In genomic region chr19:3407556-3408516, GRCh38 we compare ENCODE assay signal across 1 cellular context.
A peak's percentile ranks its signal among the peaks of the same experiment; 100 is the strongest.
TF ChIP-seq lines count a peak whose summit lies in the region.

No MANE protein-coding gene starts in this region.

TF ChIP-seq in HepG2, 621 proteins besides CTCF, POLR2A, EP300 and RAD21 (continues in another document):
- TF ChIP-seq MIXL1 (CRISPR knock-in tag; IDR thresholded peaks at IDR 0.05): 0 out of 2 replicates have a peak, but pooled peaks have one; percentile 18
- TF ChIP-seq ZNF788 (CRISPR knock-in tag; IDR thresholded peaks at IDR 0.05; ENCODE audit: borderline replicate concordance): 0 out of 2 replicates have a peak, but pooled peaks have one; percentile 20
- TF ChIP-seq ZMYM4 (CRISPR knock-in tag; IDR thresholded peaks at IDR 0.05): peak; percentile 17; the same call in 1 of the 2 replicates
- peak; percentile 34; the same call in 1 of the 2 replicates for TF ChIP-seq ARID4A (CRISPR knock-in tag; IDR thresholded peaks at IDR 0.05; ENCODE audit: borderline replicate concordance)
- peak; percentile 72 for TF ChIP-seq PRDM15 (CRISPR knock-in tag; IDR thresholded peaks at IDR 0.05)
- peak; percentile 3; the same call in 1 of the 2 replicates for TF ChIP-seq ZHX1 (CRISPR knock-in tag; IDR thresholded peaks at IDR 0.05; ENCODE audit: low read depth)
- no peak for TF ChIP-seq RBFOX2 (IDR thresholded peaks at IDR 0.05; ENCODE audit: low read depth, low read length)
- TF ChIP-seq ZNF101 (CRISPR knock-in tag; IDR thresholded peaks at IDR 0.05; ENCODE audit: borderline replicate concordance, low read depth): no peak
- no peak for TF ChIP-seq SATB2 (CRISPR knock-in tag; IDR thresholded peaks at IDR 0.05)
- TF ChIP-seq ZNF234 (CRISPR knock-in tag; conservative IDR thresholded peaks at IDR 0.05): no peak
- peak; percentile 51 for TF ChIP-seq HOXA3 (CRISPR knock-in tag; IDR thresholded peaks at IDR 0.05)
- no peak for TF ChIP-seq HCFC1 (IDR thresholded peaks at IDR 0.05; ENCODE audit: low read depth, low read length)
- TF ChIP-seq, protein P1, sequence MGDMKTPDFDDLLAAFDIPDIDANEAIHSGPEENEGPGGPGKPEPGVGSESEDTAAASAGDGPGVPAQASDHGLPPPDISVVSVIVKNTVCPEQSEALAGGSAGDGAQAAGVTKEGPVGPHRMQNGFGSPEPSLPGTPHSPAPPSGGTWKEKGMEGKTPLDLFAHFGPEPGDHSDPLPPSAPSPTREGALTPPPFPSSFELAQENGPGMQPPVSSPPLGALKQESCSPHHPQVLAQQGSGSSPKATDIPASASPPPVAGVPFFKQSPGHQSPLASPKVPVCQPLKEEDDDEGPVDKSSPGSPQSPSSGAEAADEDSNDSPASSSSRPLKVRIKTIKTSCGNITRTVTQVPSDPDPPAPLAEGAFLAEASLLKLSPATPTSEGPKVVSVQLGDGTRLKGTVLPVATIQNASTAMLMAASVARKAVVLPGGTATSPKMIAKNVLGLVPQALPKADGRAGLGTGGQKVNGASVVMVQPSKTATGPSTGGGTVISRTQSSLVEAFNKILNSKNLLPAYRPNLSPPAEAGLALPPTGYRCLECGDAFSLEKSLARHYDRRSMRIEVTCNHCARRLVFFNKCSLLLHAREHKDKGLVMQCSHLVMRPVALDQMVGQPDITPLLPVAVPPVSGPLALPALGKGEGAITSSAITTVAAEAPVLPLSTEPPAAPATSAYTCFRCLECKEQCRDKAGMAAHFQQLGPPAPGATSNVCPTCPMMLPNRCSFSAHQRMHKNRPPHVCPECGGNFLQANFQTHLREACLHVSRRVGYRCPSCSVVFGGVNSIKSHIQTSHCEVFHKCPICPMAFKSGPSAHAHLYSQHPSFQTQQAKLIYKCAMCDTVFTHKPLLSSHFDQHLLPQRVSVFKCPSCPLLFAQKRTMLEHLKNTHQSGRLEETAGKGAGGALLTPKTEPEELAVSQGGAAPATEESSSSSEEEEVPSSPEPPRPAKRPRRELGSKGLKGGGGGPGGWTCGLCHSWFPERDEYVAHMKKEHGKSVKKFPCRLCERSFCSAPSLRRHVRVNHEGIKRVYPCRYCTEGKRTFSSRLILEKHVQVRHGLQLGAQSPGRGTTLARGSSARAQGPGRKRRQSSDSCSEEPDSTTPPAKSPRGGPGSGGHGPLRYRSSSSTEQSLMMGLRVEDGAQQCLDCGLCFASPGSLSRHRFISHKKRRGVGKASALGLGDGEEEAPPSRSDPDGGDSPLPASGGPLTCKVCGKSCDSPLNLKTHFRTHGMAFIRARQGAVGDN (CRISPR knock-in tag; IDR thresholded peaks at IDR 0.05): peak; percentile 63
- TF ChIP-seq, protein P2, sequence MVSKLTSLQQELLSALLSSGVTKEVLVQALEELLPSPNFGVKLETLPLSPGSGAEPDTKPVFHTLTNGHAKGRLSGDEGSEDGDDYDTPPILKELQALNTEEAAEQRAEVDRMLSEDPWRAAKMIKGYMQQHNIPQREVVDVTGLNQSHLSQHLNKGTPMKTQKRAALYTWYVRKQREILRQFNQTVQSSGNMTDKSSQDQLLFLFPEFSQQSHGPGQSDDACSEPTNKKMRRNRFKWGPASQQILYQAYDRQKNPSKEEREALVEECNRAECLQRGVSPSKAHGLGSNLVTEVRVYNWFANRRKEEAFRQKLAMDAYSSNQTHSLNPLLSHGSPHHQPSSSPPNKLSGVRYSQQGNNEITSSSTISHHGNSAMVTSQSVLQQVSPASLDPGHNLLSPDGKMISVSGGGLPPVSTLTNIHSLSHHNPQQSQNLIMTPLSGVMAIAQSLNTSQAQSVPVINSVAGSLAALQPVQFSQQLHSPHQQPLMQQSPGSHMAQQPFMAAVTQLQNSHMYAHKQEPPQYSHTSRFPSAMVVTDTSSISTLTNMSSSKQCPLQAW (CRISPR knock-in tag; IDR thresholded peaks at IDR 0.05): 0 out of 2 replicates have a peak, but pooled peaks have one; percentile 4
- TF ChIP-seq ATF7-NPFF (CRISPR knock-in tag; IDR thresholded peaks at IDR 0.05; ENCODE audit: low read depth): peak; percentile 36; the same call in 1 of the 2 replicates
- no peak for TF ChIP-seq SMAD9 (CRISPR knock-in tag; IDR thresholded peaks at IDR 0.05)
- TF ChIP-seq MTA1 (CRISPR knock-in tag; IDR thresholded peaks at IDR 0.05; ENCODE audit: borderline replicate concordance): peak; percentile 58; the same call in 1 of the 2 replicates
- TF ChIP-seq ZNF10 (CRISPR knock-in tag; IDR thresholded peaks at IDR 0.05; ENCODE audit: borderline replicate concordance, low read depth): no peak
- TF ChIP-seq ZNF292 (CRISPR knock-in tag; IDR thresholded peaks at IDR 0.05; ENCODE audit: borderline replicate concordance, low read depth): 0 out of 2 replicates have a peak, but pooled peaks have one; percentile 24
- no peak for TF ChIP-seq LCORL (IDR thresholded peaks at IDR 0.05)
- peak; percentile 57 for TF ChIP-seq LCORL (CRISPR knock-in tag; IDR thresholded peaks at IDR 0.05)
- TF ChIP-seq, protein P3, sequence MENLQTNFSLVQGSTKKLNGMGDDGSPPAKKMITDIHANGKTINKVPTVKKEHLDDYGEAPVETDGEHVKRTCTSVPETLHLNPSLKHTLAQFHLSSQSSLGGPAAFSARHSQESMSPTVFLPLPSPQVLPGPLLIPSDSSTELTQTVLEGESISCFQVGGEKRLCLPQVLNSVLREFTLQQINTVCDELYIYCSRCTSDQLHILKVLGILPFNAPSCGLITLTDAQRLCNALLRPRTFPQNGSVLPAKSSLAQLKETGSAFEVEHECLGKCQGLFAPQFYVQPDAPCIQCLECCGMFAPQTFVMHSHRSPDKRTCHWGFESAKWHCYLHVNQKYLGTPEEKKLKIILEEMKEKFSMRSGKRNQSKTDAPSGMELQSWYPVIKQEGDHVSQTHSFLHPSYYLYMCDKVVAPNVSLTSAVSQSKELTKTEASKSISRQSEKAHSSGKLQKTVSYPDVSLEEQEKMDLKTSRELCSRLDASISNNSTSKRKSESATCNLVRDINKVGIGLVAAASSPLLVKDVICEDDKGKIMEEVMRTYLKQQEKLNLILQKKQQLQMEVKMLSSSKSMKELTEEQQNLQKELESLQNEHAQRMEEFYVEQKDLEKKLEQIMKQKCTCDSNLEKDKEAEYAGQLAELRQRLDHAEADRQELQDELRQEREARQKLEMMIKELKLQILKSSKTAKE (CRISPR knock-in tag; IDR thresholded peaks at IDR 0.05; ENCODE audit: borderline replicate concordance): peak; percentile 40; the same call in 1 of the 2 replicates
- no peak for TF ChIP-seq NR2F6 (IDR thresholded peaks at IDR 0.05)
- TF ChIP-seq NR2F6 (CRISPR knock-in tag; IDR thresholded peaks at IDR 0.05): 0 out of 2 replicates have a peak, but pooled peaks have one; percentile 18
- peak; percentile 44; the same call in 1 of the 2 replicates for TF ChIP-seq ZBTB4 (CRISPR knock-in tag; IDR thresholded peaks at IDR 0.05; ENCODE audit: borderline replicate concordance)
- peak; percentile 41; the same call in 1 of the 2 replicates for TF ChIP-seq SALL1 (CRISPR knock-in tag; IDR thresholded peaks at IDR 0.05)
- TF ChIP-seq NRL (CRISPR knock-in tag; IDR thresholded peaks at IDR 0.05; ENCODE audit: borderline replicate concordance): 0 out of 2 replicates have a peak, but pooled peaks have one; percentile 22
- TF ChIP-seq RXRB (CRISPR knock-in tag; IDR thresholded peaks at IDR 0.05; ENCODE audit: borderline replicate concordance): peak; percentile 85
